In the genomic region with DNA sequence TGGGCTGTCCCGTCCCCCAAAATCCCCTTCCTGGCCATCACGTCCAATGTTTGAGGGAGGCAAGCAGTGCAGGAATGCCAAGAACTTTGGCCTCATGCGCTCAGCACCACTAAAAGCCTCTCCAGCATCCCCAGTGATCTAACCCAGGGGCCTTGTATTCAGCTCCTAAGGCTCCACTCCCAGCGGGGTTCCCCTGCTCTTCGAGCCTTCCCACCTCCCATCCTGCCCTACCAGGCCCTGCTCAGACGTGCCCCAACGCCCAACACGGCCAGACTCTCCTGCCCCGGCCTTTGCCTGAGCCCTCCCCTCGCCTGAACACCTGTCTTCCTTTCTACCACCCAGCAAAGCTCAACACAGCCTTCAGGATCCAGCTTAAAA, we compare ENCODE assay signal across 11 cellular contexts. TPM values are rescaled to one million over a fixed set of nuclear protein-coding genes. Genes with fewer than 3 reads are reported as not detected.
DNase-seq lines count a peak whose midpoint lies in the region; TF ChIP-seq lines count a peak whose summit lies in the region.
"Had no signal": no experiment of that assay in that cellular context is flagged by ENCODE, and none has a peak within 500 bp of the region (broad histone marks: within the 10 kb centered on the region; RNA-seq: fewer than 3 reads in every experiment).

No MANE protein-coding gene starts in this region.

- H3K27ac Mint-ChIP-seq in dendritic cell treated with granulocyte-macrophage colony-stimulating factor and Interleukin-4, amounts not matched to agents 40 ng/mL and 50 ng/mL, for 4 days, result peak overlapping the region; percentile 85

- H3K36me3 ChIP-seq in MM.1S (replicated peaks; ENCODE audit: insufficient read depth, low read length) (no peaks in the 10 kb centered on the region), sigmoid colon (peaks cover 0 to 46% (median 6%) of the 10 kb centered on the region in 4 donors)

- no peak for TF ChIP-seq POLR2A in sigmoid colon (IDR thresholded peaks at IDR 0.05)

- H3K4me3 ChIP-seq in MM.1S (ENCODE audit: low read length) (no peak overlapping the region), sigmoid colon (no peak overlapping the region)
- H3K4me3 ChIP-seq: thyroid gland had no signal

- intact Hi-C loops in dendritic cell treated with granulocyte-macrophage colony-stimulating factor and Interleukin-4, amounts not matched to agents 40 ng/mL and 50 ng/mL, for 4 days (cut with micrococcal nuclease), result loop anchor here (5.0 kb wide), 3 partner anchors 41 to 251 kb away; a partner anchor contains a TSS
- intact Hi-C loops in sigmoid colon (cut with DNase I), result no loop called here

- peaks cover 23% of the 10 kb centered on the region for H3K4me1 ChIP-seq in MM.1S (ENCODE audit: low read length)
- peaks cover 0 to 17% (median 15%) of the 10 kb centered on the region in 4 donors for H3K4me1 ChIP-seq in sigmoid colon

- peaks cover 100% of the 10 kb centered on the region for H3K36me3 Mint-ChIP-seq in dendritic cell treated with granulocyte-macrophage colony-stimulating factor and Interleukin-4, amounts not matched to agents 40 ng/mL and 50 ng/mL, for 4 days (ENCODE audit: low read depth)

- H3K27me3 Mint-ChIP-seq in dendritic cell treated with granulocyte-macrophage colony-stimulating factor and Interleukin-4, amounts not matched to agents 40 ng/mL and 50 ng/mL, for 4 days, result no peaks in the 10 kb centered on the region

- peak; percentile 9 to 43 for DNase-seq in NCI-H524 (lab: John Stamatoyannopoulos, UW)
- no peak for DNase-seq in NCI-H524 treated with DMSO at 0.1 percent for 48 hours (lab: John Stamatoyannopoulos, UW)
- DNase-seq in MM.1S, result peak; percentile 24
- DNase-seq in sigmoid colon, result no peak
- DNase-seq in activated CD4-positive, CD25-positive, alpha-beta regulatory T cell treated with anti-CD3 and anti-CD28 coated beads, Interleukin-2, amount 50 U/mL, for 72 hours, result no peak
- no peak for DNase-seq in foreskin melanocyte
- no peak for DNase-seq in hippocampal formation (lab: John Stamatoyannopoulos, UW)
- DNase-seq: EL, thyroid gland had no signal

- H4K20me1 ChIP-seq in MM.1S (ENCODE audit: insufficient read depth, low read length), result no peaks in the 10 kb centered on the region

- no peaks in the 10 kb centered on the region for H3K27me3 ChIP-seq in MM.1S (replicated peaks; ENCODE audit: insufficient read depth, low read length)
- H3K27me3 ChIP-seq in sigmoid colon, result no peaks in the 10 kb centered on the region
- H3K27me3 ChIP-seq: thyroid gland had no signal

- no peak overlapping the region for H3K4me2 ChIP-seq in MM.1S (ENCODE audit: low read depth, low read length)

- TF ChIP-seq CTCF in MM.1S (IDR thresholded peaks at IDR 0.05; ENCODE audit: low read length) (no peak), sigmoid colon (IDR thresholded peaks at IDR 0.05) (no peak)

- 81 to 82% methylated on average over 10 of the region's 10 CpGs for WGBS in sigmoid colon, 2 donors

- H3K4me3 Mint-ChIP-seq in dendritic cell treated with granulocyte-macrophage colony-stimulating factor and Interleukin-4, amounts not matched to agents 40 ng/mL and 50 ng/mL, for 4 days, result no peak overlapping the region

- H3K79me2 ChIP-seq in MM.1S (ENCODE audit: low read length), result no peaks in the 10 kb centered on the region

- H3K27ac ChIP-seq in MM.1S (ENCODE audit: low read length) (peak overlapping the region; percentile 86), sigmoid colon (peak overlapping the region in 3 of 4 donors; percentile 5 to 43 (median 6))

- H3K9ac ChIP-seq in MM.1S (ENCODE audit: low read length), result peak overlapping the region; percentile 52

- no peaks in the 10 kb centered on the region for H3K9me3 ChIP-seq in MM.1S (replicated peaks; ENCODE audit: insufficient read depth, low read length)
- H3K9me3 ChIP-seq in sigmoid colon, result no peaks in the 10 kb centered on the region
- H3K9me3 ChIP-seq: thyroid gland had no signal

- H3K4me1 Mint-ChIP-seq in dendritic cell treated with granulocyte-macrophage colony-stimulating factor and Interleukin-4, amounts not matched to agents 40 ng/mL and 50 ng/mL, for 4 days (ENCODE audit: low read depth), result peaks cover 51% of the 10 kb centered on the region

- no peak for TF ChIP-seq EP300 in sigmoid colon (IDR thresholded peaks at IDR 0.05)

- no peaks in the 10 kb centered on the region for H3K9me2 ChIP-seq in MM.1S (replicated peaks; ENCODE audit: insufficient read depth, low read length)

- peaks cover 9% of the 10 kb centered on the region; the same call in 1 of the 2 replicates for H3F3A ChIP-seq in MM.1S (ENCODE audit: insufficient read depth, low read length)

- peak overlapping the region; percentile 52 for H2AFZ ChIP-seq in MM.1S (ENCODE audit: low read length)

- no peaks in the 10 kb centered on the region for H3K9me3 Mint-ChIP-seq in dendritic cell treated with granulocyte-macrophage colony-stimulating factor and Interleukin-4, amounts not matched to agents 40 ng/mL and 50 ng/mL, for 4 days

RNA-seq across cellular contexts. Expression of a gene that starts 30.5 kb away (rescaled TPM):
- total RNA-seq in sigmoid colon, result 10 to 100 TPM; 36.9 to 77.0 (median 61.8) TPM
- 10 to 100 TPM in 2 of 3 donors, 1 to 10 TPM in 1; 9.6 to 42.0 (median 15.7) TPM for polyA plus RNA-seq in sigmoid colon

RNA-seq across cellular contexts. Expression of a gene that starts 33.0 kb away (rescaled TPM):
- total RNA-seq in sigmoid colon, result not detected
- polyA plus RNA-seq in sigmoid colon, result not detected
- total RNA-seq: renal cortical epithelial cell, thyroid gland had no signal

RNA-seq across cellular contexts. Expression of a gene that starts 47.5 kb away (rescaled TPM):
- total RNA-seq in sigmoid colon, result not detected
- not detected for polyA plus RNA-seq in sigmoid colon
- total RNA-seq: renal cortical epithelial cell, thyroid gland had no signal

Comparison
In these comparisons a context has a peak if more than half of its experiments do, and no peak if none do; other contexts are left out.
1. DNase-seq: peak in NCI-H524 (2 of 2) and MM.1S (single experiment); none in NCI-H524 treated with DMSO at 0.1 percent for 48 hours (single experiment), sigmoid colon (single experiment), activated CD4-positive, CD25-positive, alpha-beta regulatory T cell treated with anti-CD3 and anti-CD28 coated beads, Interleukin-2, amount 50 U/mL, for 72 hours (single experiment), foreskin melanocyte (single experiment) and hippocampal formation (0 of 2).